ENCODE assay signal across 19 cellular contexts in genomic region chr10:125294109-125294508, GRCh38.
DNase-seq lines count a peak whose midpoint lies in the region; ATAC-seq, FAIRE-seq and TF ChIP-seq lines count a peak whose summit lies in the region.
"Had no signal": no experiment of that assay in that cellular context is flagged by ENCODE, and none has a peak within 500 bp of the region (broad histone marks: within the 10 kb centered on the region; RNA-seq: fewer than 3 reads in every experiment).

No MANE protein-coding gene starts in this region.

- ATAC-seq in mucosa of descending colon, result peak; percentile 84
- ATAC-seq: A549 had no signal

- no peak overlapping the region for H2AK5ac ChIP-seq in H9 (ENCODE audit: insufficient read length, low read length)

- no peak overlapping the region for H3K4me3 Mint-ChIP-seq in osteocyte (ENCODE audit: unreplicated experiment)
- no peak overlapping the region for H3K4me3 Mint-ChIP-seq in H9
- H3K4me3 Mint-ChIP-seq: CD4-positive, alpha-beta T cell had no signal

- H2AFZ ChIP-seq in H9 (ENCODE audit: low read length), result no peak overlapping the region

- H3K23ac ChIP-seq in H9 (ENCODE audit: insufficient read length, low read depth, low read length), result no peak overlapping the region

- no CpG with 5 or more reads among the region's 2 CpGs for WGBS in H9 (ENCODE audit: extremely low coverage, insufficient read length, low lambda C conversion rate)

- no peak overlapping the region for H3K27ac Mint-ChIP-seq in osteocyte (ENCODE audit: unreplicated experiment)
- no peak overlapping the region for H3K27ac Mint-ChIP-seq in H9
- H3K27ac Mint-ChIP-seq: CD4-positive, alpha-beta T cell had no signal

- H2BK12ac ChIP-seq in H9 (ENCODE audit: insufficient read length, low read depth, low read length), result no peak overlapping the region

- no peak overlapping the region for H2BK120ac ChIP-seq in H9 (ENCODE audit: low read depth, low read length, poor library complexity, severe bottlenecking)

- no peak overlapping the region for H3K4me3 ChIP-seq in mucosa of descending colon
- H3K4me3 ChIP-seq in kidney (ENCODE audit: low read length in 2 of 2), result no peak overlapping the region
- H3K4me3 ChIP-seq: A549, Peyer's patch, SK-N-MC had no signal

- H3K9me3 Mint-ChIP-seq in osteocyte (ENCODE audit: unreplicated experiment), result peaks cover 4% of the 10 kb centered on the region
- no peaks in the 10 kb centered on the region for H3K9me3 Mint-ChIP-seq in H9
- H3K9me3 Mint-ChIP-seq: CD4-positive, alpha-beta T cell had no signal

- H4K20me1 ChIP-seq in H9 (ENCODE audit: control insufficient read depth, insufficient read depth, insufficient read length), result peaks cover 2% of the 10 kb centered on the region

- H2BK5ac ChIP-seq in H9 (ENCODE audit: insufficient read length, low read length), result no peak overlapping the region

- no peak overlapping the region for H3K27ac ChIP-seq in kidney (ENCODE audit: low read depth in 2 of 2, low read length in 2 of 2)
- H3K27ac ChIP-seq in H9 (ENCODE audit: insufficient read length, low read depth, low read length), result no peak overlapping the region
- H3K27ac ChIP-seq: A549, Peyer's patch, SK-N-MC had no signal

- H3K4me1 Mint-ChIP-seq in osteocyte (ENCODE audit: unreplicated experiment) (no peaks in the 10 kb centered on the region), H9 (no peaks in the 10 kb centered on the region)

- no peaks in the 10 kb centered on the region; the same call in 1 of the 2 replicates for H3K79me2 ChIP-seq in H9 (ENCODE audit: insufficient read depth, low read length)

- H3K56ac ChIP-seq in H9 (ENCODE audit: insufficient read length, low read depth, low read length), result no peak overlapping the region

- H3K36me3 ChIP-seq in mucosa of descending colon (ENCODE audit: low read depth) (no peaks in the 10 kb centered on the region), kidney (ENCODE audit: control insufficient read depth in 1 of 2, insufficient read depth in 2 of 2, low read length in 2 of 2) (no peaks in the 10 kb centered on the region)
- H3K36me3 ChIP-seq: Peyer's patch had no signal

- no peak overlapping the region for H2BK20ac ChIP-seq in H9 (ENCODE audit: low read depth, low read length, poor library complexity, severe bottlenecking)

- H3K27me3 ChIP-seq in H9 (ENCODE audit: insufficient read depth, low read length), result no peaks in the 10 kb centered on the region
- H3K27me3 ChIP-seq: Peyer's patch had no signal

- H2BK15ac ChIP-seq in H9 (ENCODE audit: low read depth, low read length), result no peak overlapping the region

- intact Hi-C loops in mucosa of descending colon (cut with DNase I, micrococcal nuclease), result no loop called here
- intact Hi-C loops in kidney (cut with DNase I), result no loop called here

- H3K79me1 ChIP-seq in H9 (ENCODE audit: insufficient read depth, low read depth, low read length, poor library complexity, severe bottlenecking), result no peaks in the 10 kb centered on the region

- H3T11ph ChIP-seq in H9 (ENCODE audit: low read length), result no peak overlapping the region

- no peak for FAIRE-seq in kidney (lab: Jason Lieb, UNC)
- FAIRE-seq: A549, H1 had no signal

- TF ChIP-seq CTCF in mucosa of descending colon (IDR thresholded peaks at IDR 0.05) (no peak), osteocyte (IDR thresholded peaks at IDR 0.05) (no peak), kidney (IDR thresholded peaks at IDR 0.05; ENCODE audit: borderline replicate concordance, extremely low read depth, insufficient read depth) (no peak), H9 (conservative IDR thresholded peaks at IDR 0.05) (no peak)

- no peak overlapping the region for H4K91ac ChIP-seq in H9 (ENCODE audit: insufficient read length, low read depth, low read length)

- H3K4me1 ChIP-seq in mucosa of descending colon (ENCODE audit: low read depth), result no peaks in the 10 kb centered on the region
- no peaks in the 10 kb centered on the region for H3K4me1 ChIP-seq in kidney (ENCODE audit: control insufficient read depth in 1 of 2, insufficient read depth in 1 of 2, low read depth in 1 of 2, low read length in 2 of 2)
- no peaks in the 10 kb centered on the region for H3K4me1 ChIP-seq in H9 (ENCODE audit: insufficient read depth, low read length)
- H3K4me1 ChIP-seq: A549, Peyer's patch had no signal

- H3K14ac ChIP-seq in H9 (ENCODE audit: insufficient read depth, low read length), result no peak overlapping the region

- H3K4me2 ChIP-seq in H9 (ENCODE audit: insufficient read depth, insufficient read length, low read length), result no peak overlapping the region
- H3K4me2 ChIP-seq: A549 had no signal

- no peak overlapping the region for H3K18ac ChIP-seq in H9 (ENCODE audit: insufficient read length, low read depth, low read length)

- H3K23me2 ChIP-seq in H9 (ENCODE audit: insufficient read length, low read depth, low read length, poor library complexity, severe bottlenecking), result no peaks in the 10 kb centered on the region

- DNase-seq in NCI-H526 treated with DMSO at 0.1 percent for 48 hours (lab: John Stamatoyannopoulos, UW) (peak; percentile 3), NCI-H526 (lab: John Stamatoyannopoulos, UW) (no peak), NCI-H2029 treated with DMSO at 0.1 percent for 48 hours (lab: John Stamatoyannopoulos, UW) (peak; percentile 51), NCI-H774 (lab: John Stamatoyannopoulos, UW) (peak; percentile 23), mucosa of descending colon (no peak), osteocyte (ENCODE audit: extremely low spot score, unreplicated experiment) (no peak), kidney (no peak), H9 (no peak)
- DNase-seq: CD4-positive, alpha-beta T cell; DMS79; KBM-7; MV-4-11; NCI-H146; NCI-H2107; NK-92 treated with Interleukin-12 subunit alpha and Interleukin-12 subunit beta, amount 100 ng/mL, for 24 hours; Peyer's patch had no signal

- no peak overlapping the region for H4K5ac ChIP-seq in H9 (ENCODE audit: insufficient read length, low read depth, low read length)

- H4K8ac ChIP-seq in H9 (replicated peaks; ENCODE audit: insufficient read length, low read depth, low read length), result no peak overlapping the region

- H3K36me3 Mint-ChIP-seq in osteocyte (ENCODE audit: unreplicated experiment) (no peaks in the 10 kb centered on the region), H9 (ENCODE audit: insufficient read depth in 1 of 3, low read depth in 3 of 3) (no peaks in the 10 kb centered on the region)

- H3K9ac ChIP-seq in kidney (ENCODE audit: low read length in 2 of 2), result no peak overlapping the region
- no peak overlapping the region for H3K9ac ChIP-seq in H9 (ENCODE audit: extremely low read depth, insufficient read length, low read length)

- H3K9me3 ChIP-seq in mucosa of descending colon, result no peaks in the 10 kb centered on the region
- no peaks in the 10 kb centered on the region for H3K9me3 ChIP-seq in kidney (ENCODE audit: control insufficient read depth in 1 of 2, low read length in 2 of 2)
- no peaks in the 10 kb centered on the region for H3K9me3 ChIP-seq in H9 (ENCODE audit: control insufficient read depth, low read depth, low read length)
- H3K9me3 ChIP-seq: Peyer's patch had no signal

- H3K27me3 Mint-ChIP-seq in osteocyte (ENCODE audit: unreplicated experiment) (peaks cover 18% of the 10 kb centered on the region), H9 (ENCODE audit: low read depth) (peaks cover 23% of the 10 kb centered on the region)
- H3K27me3 Mint-ChIP-seq: CD4-positive, alpha-beta T cell had no signal

- no peak overlapping the region for H3K4ac ChIP-seq in H9 (ENCODE audit: low read depth, low read length)

Comparison
In these comparisons a context has a peak if more than half of its experiments do, and no peak if none do; other contexts are left out.
1. DNase-seq: peak in NCI-H526 treated with DMSO at 0.1 percent for 48 hours (single experiment), NCI-H2029 treated with DMSO at 0.1 percent for 48 hours (single experiment) and NCI-H774 (single experiment); none in NCI-H526 (0 of 2), mucosa of descending colon (0 of 3), osteocyte (single experiment), kidney (single experiment) and H9 (single experiment).